In the genomic region with DNA sequence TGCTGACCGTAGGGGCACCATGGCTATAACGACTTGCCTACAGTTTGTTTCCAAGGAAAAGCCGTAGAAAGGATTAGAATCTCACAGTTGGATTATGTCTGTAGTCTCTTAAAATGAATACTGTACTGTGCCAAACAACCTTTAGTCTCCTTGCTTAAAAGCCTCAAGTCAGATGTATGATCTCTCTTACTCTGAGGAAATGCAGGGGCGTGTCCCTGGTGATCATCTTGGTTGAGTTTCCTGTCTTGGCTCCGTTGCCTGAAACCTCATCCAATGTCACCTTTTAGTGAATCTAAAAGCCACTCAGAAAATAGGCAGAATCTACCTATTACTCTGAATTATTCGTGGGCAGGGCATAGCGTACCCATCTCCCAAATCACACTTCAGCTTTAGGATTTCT, we compare ENCODE assay signal across 13 cellular contexts.
DNase-seq lines count a peak whose midpoint lies in the region; ATAC-seq lines count a peak whose summit lies in the region.
"Had no signal": no experiment of that assay in that cellular context is flagged by ENCODE, and none has a peak within 500 bp of the region (broad histone marks: within the 10 kb centered on the region; RNA-seq: fewer than 3 reads in every experiment).

No MANE protein-coding gene starts in this region.

- H3K79me1 ChIP-seq in neuronal stem cell (ENCODE audit: low read depth, low read length): no peaks in the 10 kb centered on the region

- H3K14ac ChIP-seq in neuronal stem cell (ENCODE audit: low read length): no peak overlapping the region

- H3K27me3 Mint-ChIP-seq in CD4-positive, CD25-positive, alpha-beta regulatory T cell: no peaks in the 10 kb centered on the region
- H3K27me3 Mint-ChIP-seq in T-helper 2 cell treated with Interferon-gamma antibody and Interleukin-4, amounts not matched to agents 5 μg/mL and 100 μg/mL, for 36 hours (ENCODE audit: low read depth): no peaks in the 10 kb centered on the region

- no peak overlapping the region for H2BK5ac ChIP-seq in neuronal stem cell (ENCODE audit: low read length)

- H3K4me3 ChIP-seq in CD4-positive, CD25-positive, alpha-beta regulatory T cell (ENCODE audit: low read depth, low read length): peak overlapping the region; percentile 63
- no peak overlapping the region for H3K4me3 ChIP-seq in neuronal stem cell (ENCODE audit: low read length in 2 of 2)

- peak; percentile 53 to 90 (median 78) for DNase-seq in CD4-positive, CD25-positive, alpha-beta regulatory T cell
- peak; percentile 66 for DNase-seq in T-helper 2 cell treated with Interferon-gamma antibody and Interleukin-4, amounts not matched to agents 5 μg/mL and 100 μg/mL, for 36 hours (ENCODE audit: low spot score)
- peak; percentile 85 for DNase-seq in central memory CD4-positive, alpha-beta T cell
- no peak for DNase-seq in neuronal stem cell (ENCODE audit: low spot score)
- DNase-seq in NCI-H146 (lab: John Stamatoyannopoulos, UW): no peak
- no peak for DNase-seq in KBM-7
- DNase-seq: brain microvascular endothelial cell, COR-L47, T1000 had no signal

- peaks cover 0 to 3% (median 0%) of the 10 kb centered on the region in 7 donors for H3K9me3 Mint-ChIP-seq in CD4-positive, CD25-positive, alpha-beta regulatory T cell
- H3K9me3 Mint-ChIP-seq in T-helper 2 cell treated with Interferon-gamma antibody and Interleukin-4, amounts not matched to agents 5 μg/mL and 100 μg/mL, for 36 hours: no peaks in the 10 kb centered on the region

- H3K4ac ChIP-seq in neuronal stem cell (ENCODE audit: low read length): no peak overlapping the region

- peaks cover 62% of the 10 kb centered on the region for H3K4me1 ChIP-seq in CD4-positive, CD25-positive, alpha-beta regulatory T cell (ENCODE audit: control insufficient read depth, insufficient read depth, low read length, poor library complexity, severe bottlenecking)
- H3K4me1 ChIP-seq in neuronal stem cell (ENCODE audit: control insufficient read depth in 2 of 2, insufficient read depth in 1 of 2, low read depth in 1 of 2, low read length in 2 of 2): peaks cover 2 to 26% of the 10 kb centered on the region in 2 donors

- H3K9ac ChIP-seq in neuronal stem cell (ENCODE audit: low read depth, low read length, poor library complexity): no peak overlapping the region

- in situ Hi-C loops in KBM-7 (cut with MboI; ENCODE audit: low pct_unique_long_range_greater_than_20kb, low sequenced_read_pairs): no loop called here

- H3K27ac ChIP-seq in CD4-positive, CD25-positive, alpha-beta regulatory T cell (ENCODE audit: insufficient read depth, low read length, poor library complexity, severe bottlenecking): peak overlapping the region; percentile 90
- no peak overlapping the region for H3K27ac ChIP-seq in neuronal stem cell (replicated peaks; ENCODE audit: low read length)
- H3K27ac ChIP-seq: brain microvascular endothelial cell, neutrophil had no signal

- H3K27me3 ChIP-seq in CD4-positive, CD25-positive, alpha-beta regulatory T cell (ENCODE audit: control insufficient read depth, insufficient read depth, low read length): no peaks in the 10 kb centered on the region
- no peaks in the 10 kb centered on the region for H3K27me3 ChIP-seq in neuronal stem cell (ENCODE audit: control insufficient read depth in 3 of 3, insufficient read depth in 3 of 3, low read depth in 1 of 3, low read length in 3 of 3)
- H3K27me3 ChIP-seq: brain microvascular endothelial cell, neutrophil had no signal

- peak overlapping the region; percentile 77 for H2AFZ ChIP-seq in neuronal stem cell (ENCODE audit: low read length)

- H3K27ac Mint-ChIP-seq in CD4-positive, CD25-positive, alpha-beta regulatory T cell: peak overlapping the region; percentile 98 to 100 (median 99)
- peak overlapping the region; percentile 92 for H3K27ac Mint-ChIP-seq in T-helper 2 cell treated with Interferon-gamma antibody and Interleukin-4, amounts not matched to agents 5 μg/mL and 100 μg/mL, for 36 hours

- no peaks in the 10 kb centered on the region for H3K9me3 ChIP-seq in CD4-positive, CD25-positive, alpha-beta regulatory T cell (ENCODE audit: control insufficient read depth in 2 of 2, low read length in 2 of 2)
- H3K9me3 ChIP-seq in neuronal stem cell (replicated peaks in 1 of 2; ENCODE audit: control insufficient read depth in 2 of 2, insufficient read depth in 1 of 2, low read depth in 1 of 2, low read length in 2 of 2): no peaks in the 10 kb centered on the region
- H3K9me3 ChIP-seq: neutrophil had no signal

- no peaks in the 10 kb centered on the region for H3K36me3 Mint-ChIP-seq in CD4-positive, CD25-positive, alpha-beta regulatory T cell
- H3K36me3 Mint-ChIP-seq in T-helper 2 cell treated with Interferon-gamma antibody and Interleukin-4, amounts not matched to agents 5 μg/mL and 100 μg/mL, for 36 hours (ENCODE audit: low read depth): peaks cover 3% of the 10 kb centered on the region

- no peaks in the 10 kb centered on the region for H3K36me3 ChIP-seq in CD4-positive, CD25-positive, alpha-beta regulatory T cell (ENCODE audit: control insufficient read depth, insufficient read depth, low read length)
- no peaks in the 10 kb centered on the region for H3K36me3 ChIP-seq in neuronal stem cell (replicated peaks in 1 of 2; ENCODE audit: control insufficient read depth in 2 of 2, insufficient read depth in 2 of 2, low read length in 2 of 2)
- H3K36me3 ChIP-seq: brain microvascular endothelial cell, neutrophil had no signal

- no peak overlapping the region for H3K23ac ChIP-seq in neuronal stem cell (ENCODE audit: low read depth, low read length, poor library complexity)

- H4K91ac ChIP-seq in neuronal stem cell (ENCODE audit: low read depth, low read length, poor library complexity): no peak overlapping the region

- ATAC-seq in CD4-positive, CD25-positive, alpha-beta regulatory T cell (ENCODE audit: low read depth in 2 of 2): peak; percentile 84 to 90
- ATAC-seq in GM18519 (IDR thresholded peaks at IDR 0.05; ENCODE audit: low FRiP score, unreplicated experiment) (no peak), HG02981 (IDR thresholded peaks at IDR 0.05; ENCODE audit: unreplicated experiment) (no peak)
- ATAC-seq: HCT116 had no signal

- no peak overlapping the region for H3K18ac ChIP-seq in neuronal stem cell (ENCODE audit: low read length)

- no peak overlapping the region for H2BK120ac ChIP-seq in neuronal stem cell (ENCODE audit: low read depth, low read length)

- peaks cover 38 to 90% (median 50%) of the 10 kb centered on the region in 4 donors for H3K4me1 Mint-ChIP-seq in CD4-positive, CD25-positive, alpha-beta regulatory T cell
- H3K4me1 Mint-ChIP-seq in T-helper 2 cell treated with Interferon-gamma antibody and Interleukin-4, amounts not matched to agents 5 μg/mL and 100 μg/mL, for 36 hours (ENCODE audit: low read depth): peaks cover 80% of the 10 kb centered on the region

- H3K4me2 ChIP-seq in neuronal stem cell (ENCODE audit: insufficient read depth, low read length, poor library complexity, severe bottlenecking): no peak overlapping the region

- H2AK5ac ChIP-seq in neuronal stem cell (ENCODE audit: low read depth, low read length): no peak overlapping the region

- H4K8ac ChIP-seq in neuronal stem cell (ENCODE audit: low read depth, low read length): no peak overlapping the region

- H2BK15ac ChIP-seq in neuronal stem cell (ENCODE audit: low read length): no peak overlapping the region

- peak overlapping the region; percentile 77 to 88 (median 84) for H3K4me3 Mint-ChIP-seq in CD4-positive, CD25-positive, alpha-beta regulatory T cell
- H3K4me3 Mint-ChIP-seq in T-helper 2 cell treated with Interferon-gamma antibody and Interleukin-4, amounts not matched to agents 5 μg/mL and 100 μg/mL, for 36 hours: peak overlapping the region; percentile 81

- no peak overlapping the region for H2BK12ac ChIP-seq in neuronal stem cell (ENCODE audit: low read length)

- no CpG with 5 or more reads among the region's 7 CpGs for WGBS in neuronal stem cell (ENCODE audit: extremely low coverage in 2 of 2, insufficient read length in 2 of 2, insufficient replicate concordance in 1 of 2), 2 donors

Comparison
In these comparisons a context has a peak if more than half of its experiments do, and no peak if none do; other contexts are left out.
1. ATAC-seq: peak in CD4-positive, CD25-positive, alpha-beta regulatory T cell (2 of 2); none in GM18519 (single experiment) and HG02981 (single experiment).
2. DNase-seq: peak in CD4-positive, CD25-positive, alpha-beta regulatory T cell (3 of 3), T-helper 2 cell treated with Interferon-gamma antibody and Interleukin-4, amounts not matched to agents 5 μg/mL and 100 μg/mL, for 36 hours (single experiment) and central memory CD4-positive, alpha-beta T cell (single experiment); none in neuronal stem cell (single experiment), NCI-H146 (single experiment) and KBM-7 (single experiment).